In genomic region chr3:189839576-189839975, GRCh38 we compare ENCODE assay signal across 16 cellular contexts.
DNase-seq lines count a peak whose midpoint lies in the region; FAIRE-seq and TF ChIP-seq lines count a peak whose summit lies in the region.
"Had no signal": no experiment of that assay in that cellular context is flagged by ENCODE, and none has a peak within 500 bp of the region (broad histone marks: within the 10 kb centered on the region; RNA-seq: fewer than 3 reads in every experiment).

No MANE protein-coding gene starts in this region.

- no peaks in the 10 kb centered on the region for H3K27me3 ChIP-seq in osteoblast (ENCODE audit: insufficient read depth, low read length)
- H3K27me3 ChIP-seq: SJSA1 had no signal

- peak overlapping the region; percentile 2 for H3K4me2 ChIP-seq in osteoblast (ENCODE audit: insufficient read depth, low read length)

- no peaks in the 10 kb centered on the region for H3K36me3 ChIP-seq in osteoblast (ENCODE audit: insufficient read depth, low read length)
- no peaks in the 10 kb centered on the region for H3K36me3 ChIP-seq in kidney (ENCODE audit: control insufficient read depth in 1 of 2, insufficient read depth in 2 of 2, low read length in 2 of 2)
- H3K36me3 ChIP-seq: SJSA1 had no signal

- no peak overlapping the region for H2AFZ ChIP-seq in osteoblast (ENCODE audit: low read length)

- H3K27ac ChIP-seq in osteoblast (ENCODE audit: low read depth, low read length) (no peak overlapping the region), kidney (ENCODE audit: low read depth in 2 of 2, low read length in 2 of 2) (no peak overlapping the region)
- H3K27ac ChIP-seq: SJSA1 had no signal

- no peak overlapping the region for H3K4me3 ChIP-seq in epithelial cell of proximal tubule (ENCODE audit: low read depth, low read length)
- no peak overlapping the region for H3K4me3 ChIP-seq in osteoblast (ENCODE audit: insufficient read depth, low read length)
- H3K4me3 ChIP-seq in kidney (ENCODE audit: low read length in 2 of 2), result no peak overlapping the region
- H3K4me3 ChIP-seq: SJSA1 had no signal

- H4K20me1 ChIP-seq in osteoblast (ENCODE audit: insufficient read depth, low read length), result no peaks in the 10 kb centered on the region

- no peaks in the 10 kb centered on the region for H3K9me3 ChIP-seq in osteoblast (ENCODE audit: low read depth, low read length)
- H3K9me3 ChIP-seq in kidney (ENCODE audit: control insufficient read depth in 1 of 2, low read length in 2 of 2), result no peaks in the 10 kb centered on the region
- H3K9me3 ChIP-seq: SJSA1 had no signal

- H3K79me2 ChIP-seq in osteoblast (ENCODE audit: insufficient read depth, low read length), result no peaks in the 10 kb centered on the region

- H3K4me1 ChIP-seq in osteoblast (ENCODE audit: insufficient read depth, low read length) (peaks cover 11% of the 10 kb centered on the region), kidney (ENCODE audit: control insufficient read depth in 1 of 2, insufficient read depth in 1 of 2, low read depth in 1 of 2, low read length in 2 of 2) (no peaks in the 10 kb centered on the region)
- H3K4me1 ChIP-seq: SJSA1 had no signal

- no peak overlapping the region for H3K9ac ChIP-seq in kidney (ENCODE audit: low read length in 2 of 2)

- FAIRE-seq in kidney (lab: Jason Lieb, UNC), result no peak
- FAIRE-seq: GM12891 had no signal

- TF ChIP-seq CTCF in epithelial cell of proximal tubule (conservative IDR thresholded peaks at IDR 0.05; ENCODE audit: low read depth, low read length) (no peak), osteoblast (IDR thresholded peaks at IDR 0.05; ENCODE audit: extremely low read depth, low read depth, low read length) (no peak), kidney (IDR thresholded peaks at IDR 0.05; ENCODE audit: borderline replicate concordance, extremely low read depth, insufficient read depth) (no peak)

- DNase-seq in ELR (ENCODE audit: low read depth) (peak; percentile 27), NCI-H226 (peak; percentile 64), epithelial cell of proximal tubule (ENCODE audit: low read depth) (peak; percentile 96), osteoblast (ENCODE audit: insufficient read length, low spot score, missing footprints) (peak; percentile 77), OCI-M2 (lab: John Stamatoyannopoulos, UW; ENCODE audit: unreplicated experiment) (no peak), GDM1 (lab: John Stamatoyannopoulos, UW) (no peak), kidney (no peak)
- DNase-seq in stimulated activated CD4-positive, alpha-beta T cell treated with anti-CD3 and anti-CD28 coated beads, Interleukin-4, amount 100 ng/mL, for 1 hour, result no peak
- DNase-seq: activated CD4-positive, alpha-beta T cell treated with anti-CD3 and anti-CD28 coated beads for 1 hour; CD8-positive, alpha-beta memory T cell; cortex of kidney; naive B cell; stimulated activated CD4-positive, alpha-beta T cell treated with anti-CD3 and anti-CD28 coated beads, Interleukin-15, amount 100 ng/mL, for 24 hours; stimulated activated naive CD4-positive, alpha-beta T cell treated with Interleukin-2 at 50 U/mL for 16 hours had no signal

- intact Hi-C loops in kidney (cut with DNase I), result no loop called here

Comparison
In these comparisons a context has a peak if more than half of its experiments do, and no peak if none do; other contexts are left out.
1. DNase-seq: peak in ELR (single experiment), NCI-H226 (single experiment), epithelial cell of proximal tubule (single experiment) and osteoblast (single experiment); none in OCI-M2 (single experiment), stimulated activated CD4-positive, alpha-beta T cell treated with anti-CD3 and anti-CD28 coated beads, Interleukin-4, amount 100 ng/mL, for 1 hour (single experiment), GDM1 (single experiment) and kidney (single experiment).